In the genomic region with DNA sequence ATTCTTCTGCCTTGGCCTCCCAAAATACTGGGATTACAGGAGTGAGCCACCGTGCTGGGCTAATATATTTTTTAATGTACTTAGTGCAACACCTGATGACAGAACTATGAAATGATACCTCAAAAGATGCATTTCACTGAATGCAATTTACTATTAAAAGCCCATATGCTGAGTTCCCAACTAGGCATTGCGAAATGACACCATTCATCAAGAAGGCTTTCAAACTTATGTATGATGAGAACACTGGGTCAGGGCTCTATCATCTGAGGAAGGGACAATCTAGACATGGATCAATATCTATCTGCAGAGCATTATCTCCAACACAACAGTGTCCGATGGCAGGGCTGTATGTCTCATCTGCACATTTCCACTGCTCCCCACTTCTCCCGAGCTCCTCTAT, we compare ENCODE assay signal across 23 cellular contexts.
"Had no signal": no experiment of that assay in that cellular context is flagged by ENCODE, and none has a peak within 500 bp of the region (broad histone marks: within the 10 kb centered on the region; RNA-seq: fewer than 3 reads in every experiment).

No MANE protein-coding gene starts in this region.

- H3K4me3 Mint-ChIP-seq: activated CD8-positive, alpha-beta memory T cell treated with anti-CD3 and anti-CD28 coated beads, Interleukin-2, amount 10 ng/mL, durations not matched to agents 7 days and 5 days; activated naive CD4-positive, alpha-beta T cell treated with anti-CD3 and anti-CD28 coated beads, Interleukin-2, amount 50 U/mL, for 24 hours; activated T-cell treated with anti-CD3 and anti-CD28 coated beads, Interleukin-2, amount 50 U/mL, for 24 hours; activated T-helper 1 cell treated with anti-CD3 and anti-CD28 coated beads, Interleukin-12 subunit alpha, Interleukin-12 subunit beta, Interleukin-2, Interleukin-4 antibody, amounts not matched to agents 30 ng/mL and 10 ng/mL and 1 ng/mL, durations not matched to agents 14 hours and 24 hours and 36 hours; T-helper 1 cell treated with Interleukin-12 subunit alpha and Interleukin-12 subunit beta and Interleukin-4 antibody, amounts not matched to agents 30 μg/mL and 1 μg/mL, for 36 hours; WTC11 had no signal

- ATAC-seq: activated CD8-positive, alpha-beta memory T cell treated with anti-CD3 and anti-CD28 coated beads, Interleukin-2, amount 10 ng/mL, durations not matched to agents 7 days and 5 days; WTC11 had no signal

- H3K4me3 ChIP-seq: PC-9 had no signal

- H3K9me3 Mint-ChIP-seq: activated naive CD4-positive, alpha-beta T cell treated with anti-CD3 and anti-CD28 coated beads, Interleukin-2, amount 50 U/mL, for 24 hours; activated T-cell treated with anti-CD3 and anti-CD28 coated beads, Interleukin-2, amount 50 U/mL, for 24 hours; T-helper 1 cell treated with Interleukin-12 subunit alpha and Interleukin-12 subunit beta and Interleukin-4 antibody, amounts not matched to agents 30 μg/mL and 1 μg/mL, for 36 hours; WTC11 had no signal

- H3K27ac Mint-ChIP-seq: activated CD8-positive, alpha-beta memory T cell treated with anti-CD3 and anti-CD28 coated beads, Interleukin-2, amount 10 ng/mL, durations not matched to agents 7 days and 5 days; activated naive CD4-positive, alpha-beta T cell treated with anti-CD3 and anti-CD28 coated beads, Interleukin-2, amount 50 U/mL, for 24 hours; activated T-cell treated with anti-CD3 and anti-CD28 coated beads, Interleukin-2, amount 50 U/mL, for 24 hours; T-helper 1 cell treated with Interleukin-12 subunit alpha and Interleukin-12 subunit beta and Interleukin-4 antibody, amounts not matched to agents 30 μg/mL and 1 μg/mL, for 36 hours; WTC11 had no signal

- H3K27me3 Mint-ChIP-seq: activated CD8-positive, alpha-beta memory T cell treated with anti-CD3 and anti-CD28 coated beads, Interleukin-2, amount 10 ng/mL, durations not matched to agents 7 days and 5 days; activated naive CD4-positive, alpha-beta T cell treated with anti-CD3 and anti-CD28 coated beads, Interleukin-2, amount 50 U/mL, for 24 hours; activated T-cell treated with anti-CD3 and anti-CD28 coated beads, Interleukin-2, amount 50 U/mL, for 24 hours had no signal

- DNase-seq: activated CD4-positive, alpha-beta T cell treated with anti-CD3 and anti-CD28 coated beads for 48 hours; activated CD4-positive, alpha-beta T cell treated with anti-CD3 and anti-CD28 coated beads, Interleukin-2, amount 50 U/mL, for 4 hours; activated CD4-positive, CD25-positive, alpha-beta regulatory T cell treated with anti-CD3 and anti-CD28 coated beads, Interleukin-2, amount 50 U/mL, for 72 hours; activated CD8-positive, alpha-beta memory T cell treated with anti-CD3 and anti-CD28 coated beads, Interleukin-2, amount 10 ng/mL, durations not matched to agents 7 days and 5 days; activated effector memory CD4-positive, alpha-beta T cell treated with Interleukin-2 at 50 U/mL for 16 hours; activated naive CD4-positive, alpha-beta T cell; activated T-cell treated with anti-CD3 and anti-CD28 coated beads, Interleukin-2, amount 50 U/mL, for 24 hours; cerebellar nuclear complex; MM.1S; NCI-H1092 treated with DMSO at 0.1 percent for 48 hours; NCI-H1417 treated with DMSO at 0.1 percent for 48 hours; NCI-H187; NCI-H2171; NCI-H2227 treated with DMSO at 0.1 percent for 48 hours; NCI-H446 treated with DMSO at 0.1 percent for 48 hours; NCI-H524 treated with DMSO at 0.1 percent for 48 hours; NCI-H748 treated with DMSO at 0.1 percent for 48 hours; PC-9; SHP77 treated with DMSO at 0.1 percent for 48 hours had no signal

- H3K27ac ChIP-seq: PC-9 had no signal

- H3K36me3 Mint-ChIP-seq: WTC11 had no signal

- H3K4me2 ChIP-seq: PC-9 had no signal

- H2AFZ ChIP-seq: PC-9 had no signal
